Comparison of ENCODE assay signal across 8 cellular contexts in genomic region chr5:91280942-91281269, GRCh38.
DNase-seq lines count a peak whose midpoint lies in the region; FAIRE-seq and TF ChIP-seq lines count a peak whose summit lies in the region.

No MANE protein-coding gene starts in this region.

- H3K4me3 ChIP-seq in OCI-LY1 (ENCODE audit: low read depth, low read length, poor library complexity, severe bottlenecking) (peak overlapping the region; percentile 60), retinal pigment epithelial cell (ENCODE audit: low read length) (peak overlapping the region; percentile 49)

- no peaks in the 10 kb centered on the region for H3K79me2 ChIP-seq in OCI-LY1 (ENCODE audit: insufficient read depth, low read length)

- no peaks in the 10 kb centered on the region for H3K27me3 Mint-ChIP-seq in activated naive CD4-positive, alpha-beta T cell treated with anti-CD3 and anti-CD28 coated beads for 36 hours (ENCODE audit: low read depth)

- 0 out of 2 replicates have a peak, but pooled peaks cover 2% of the 10 kb centered on the region for H3K9me3 ChIP-seq in OCI-LY1 (ENCODE audit: low read length)

- peak overlapping the region; percentile 73 for H3K4me3 Mint-ChIP-seq in activated naive CD4-positive, alpha-beta T cell treated with anti-CD3 and anti-CD28 coated beads for 36 hours

- peak overlapping the region; percentile 21; the same call in 1 of the 2 replicates for H3K9ac ChIP-seq in OCI-LY1 (ENCODE audit: low read length)

- H3K27ac ChIP-seq in OCI-LY1 (ENCODE audit: low read depth, low read length, poor library complexity, severe bottlenecking), result no peak overlapping the region
- peak overlapping the region; percentile 97 for H3K27ac ChIP-seq in epithelial cell of prostate

- no peaks in the 10 kb centered on the region; the same call in 1 of the 2 replicates for H3K36me3 ChIP-seq in OCI-LY1 (ENCODE audit: insufficient read depth, low read length)

- no peaks in the 10 kb centered on the region for H3K9me2 ChIP-seq in OCI-LY1 (ENCODE audit: low read depth, low read length)

- peaks cover 9% of the 10 kb centered on the region for H3K36me3 Mint-ChIP-seq in activated naive CD4-positive, alpha-beta T cell treated with anti-CD3 and anti-CD28 coated beads for 36 hours (ENCODE audit: low read depth)

- FAIRE-seq in D721Med (lab: Jason Lieb, UNC), result no peak

- H3K4me1 Mint-ChIP-seq in activated naive CD4-positive, alpha-beta T cell treated with anti-CD3 and anti-CD28 coated beads for 36 hours (ENCODE audit: low read depth), result peaks cover 42% of the 10 kb centered on the region

- CTCF ChIA-PET in activated naive CD4-positive, alpha-beta T cell treated with anti-CD3 and anti-CD28 coated beads for 36 hours (lab: Charles Lee), result interaction anchor here (0.8 to 2.6 kb wide), 4 partner anchors 94 to 349 kb away, joined by 3 to 16 read pairs (median 4); partner anchors contain the start of gene ARRDC3

- no peak for DNase-seq in activated naive CD4-positive, alpha-beta T cell treated with anti-CD3 and anti-CD28 coated beads for 36 hours
- no peak for DNase-seq in activated naive CD4-positive, alpha-beta T cell (lab: John Stamatoyannopoulos, UW)
- DNase-seq in epithelial cell of prostate (ENCODE audit: low read depth, low spot score) (no peak), retinal pigment epithelial cell (ENCODE audit: low read depth) (no peak), NCI-H187 (lab: John Stamatoyannopoulos, UW) (no peak), GM19238 (ENCODE audit: insufficient read length, low spot score) (no peak), D721Med (ENCODE audit: insufficient read length, low spot score) (no peak)

- intact Hi-C loops in activated naive CD4-positive, alpha-beta T cell treated with anti-CD3 and anti-CD28 coated beads for 36 hours (cut with micrococcal nuclease), result loop anchor here (1.0 to 2.0 kb wide), 9 partner anchors 12 to 341 kb away; no protein-coding TSS in a partner anchor

- peaks cover 20% of the 10 kb centered on the region for H3K4me1 ChIP-seq in OCI-LY1 (ENCODE audit: insufficient read depth, low read length, severe bottlenecking)

- no peaks in the 10 kb centered on the region for H4K20me1 ChIP-seq in OCI-LY1 (ENCODE audit: insufficient read depth, low read length)

- no peak for TF ChIP-seq CTCF in OCI-LY1 (IDR thresholded peaks at IDR 0.05; ENCODE audit: low read length)
- no peak for TF ChIP-seq CTCF in retinal pigment epithelial cell (conservative IDR thresholded peaks at IDR 0.05; ENCODE audit: low read depth, low read length)
- TF ChIP-seq CTCF in D721Med (IDR thresholded peaks at IDR 0.05; ENCODE audit: insufficient read depth, missing control alignments), result no peak

- no peaks in the 10 kb centered on the region for H3F3A ChIP-seq in OCI-LY1 (ENCODE audit: insufficient read depth, low read length)

- H2AFZ ChIP-seq in OCI-LY1 (ENCODE audit: low read length), result no peak overlapping the region

- H3K9me3 Mint-ChIP-seq in activated naive CD4-positive, alpha-beta T cell treated with anti-CD3 and anti-CD28 coated beads for 36 hours, result peaks cover 22% of the 10 kb centered on the region

- peak overlapping the region; percentile 87 for H3K27ac Mint-ChIP-seq in activated naive CD4-positive, alpha-beta T cell treated with anti-CD3 and anti-CD28 coated beads for 36 hours

- H3K27me3 ChIP-seq in OCI-LY1 (ENCODE audit: insufficient read depth, low read length), result no peaks in the 10 kb centered on the region

- peak overlapping the region; percentile 71 for H3K4me2 ChIP-seq in OCI-LY1 (ENCODE audit: low read length)
